In genomic region chr11:93244018-93244417, GRCh38 we compare ENCODE assay signal across 11 cellular contexts.
"Had no signal": no experiment of that assay in that cellular context is flagged by ENCODE, and none has a peak within 500 bp of the region (broad histone marks: within the 10 kb centered on the region; RNA-seq: fewer than 3 reads in every experiment).

No MANE protein-coding gene starts in this region.

- ATAC-seq: GM23338, HCT116 had no signal

- H3K4me3 Mint-ChIP-seq: GM23338, H9, HFFc6 had no signal

- DNase-seq: GM23248, GOT3, H7, H9, HCEC 1CT, HFFc6 had no signal

- H3K4me2 ChIP-seq: GM23338 had no signal

- H3K4me3 ChIP-seq: GM23248, GM23338, HAP-1 had no signal

- FAIRE-seq: H1, H54 had no signal

- H3K27ac Mint-ChIP-seq: GM23338, H9, HFFc6 had no signal

- H3K4me1 ChIP-seq: HAP-1 had no signal

- H3K4me1 Mint-ChIP-seq: GM23338, H9 had no signal

- H3K9me3 ChIP-seq: HAP-1 had no signal

- H3K9me3 Mint-ChIP-seq: H9, HFFc6 had no signal

- H3K27ac ChIP-seq: GM23248 had no signal
